Comparison of ENCODE assay signal across 15 cellular contexts in the genomic region with DNA sequence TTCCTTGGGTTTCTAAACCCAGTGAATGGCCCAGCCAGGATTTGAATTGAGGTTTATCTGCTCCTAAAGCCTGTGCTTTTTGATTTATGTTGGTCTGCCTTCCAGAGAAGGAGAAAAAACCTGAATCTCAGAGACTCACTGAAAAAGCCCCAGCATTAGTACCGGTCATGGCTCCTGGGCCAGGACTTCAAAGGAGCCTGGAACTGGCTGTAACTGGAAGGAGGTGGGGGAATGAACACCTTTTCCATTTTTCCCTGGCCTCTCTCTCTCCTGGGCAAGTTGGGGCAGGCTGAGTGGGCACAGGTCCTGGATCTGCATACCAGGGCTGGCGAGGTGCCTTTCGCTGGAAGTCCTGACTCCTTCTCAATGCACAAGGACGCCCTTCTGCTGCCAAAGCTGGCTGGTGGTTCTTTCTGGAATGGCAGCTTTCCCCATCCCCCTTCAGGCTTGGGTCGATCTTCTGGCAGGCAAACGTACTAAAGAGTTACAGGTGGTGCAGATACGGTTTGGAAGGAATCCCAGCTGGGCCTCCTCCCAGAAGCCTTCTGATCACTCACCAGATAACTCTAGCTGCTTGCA.
DNase-seq lines count a peak whose midpoint lies in the region; ATAC-seq and TF ChIP-seq lines count a peak whose summit lies in the region.
"Had no signal": no experiment of that assay in that cellular context is flagged by ENCODE, and none has a peak within 500 bp of the region (broad histone marks: within the 10 kb centered on the region; RNA-seq: fewer than 3 reads in every experiment).

No MANE protein-coding gene starts in this region.

- H3K27me3 Mint-ChIP-seq in activated CD8-positive, alpha-beta T cell treated with anti-CD3 and anti-CD28 coated beads, Interleukin-2, amount 10 ng/mL, durations not matched to agents 7 days and 5 days (ENCODE audit: low read depth): no peaks in the 10 kb centered on the region
- H3K27me3 Mint-ChIP-seq in activated T-helper 1 cell treated with anti-CD3 and anti-CD28 coated beads, Interleukin-12 subunit alpha, Interleukin-12 subunit beta, Interleukin-2, Interleukin-4 antibody, amounts not matched to agents 30 ng/mL and 10 ng/mL and 1 ng/mL, durations not matched to agents 14 hours and 24 hours and 36 hours (ENCODE audit: insufficient read depth): peaks cover under 1% of the 10 kb centered on the region
- H3K27me3 Mint-ChIP-seq: activated CD8-positive, alpha-beta T cell treated with anti-CD3 and anti-CD28 coated beads for 36 hours; activated naive CD8-positive, alpha-beta T cell treated with anti-CD3 and anti-CD28 coated beads for 36 hours had no signal

- intact Hi-C loops in activated T-helper 1 cell treated with anti-CD3 and anti-CD28 coated beads, Interleukin-12 subunit alpha, Interleukin-12 subunit beta, Interleukin-2, Interleukin-4 antibody, amounts not matched to agents 30 ng/mL and 10 ng/mL and 1 ng/mL, durations not matched to agents 14 hours and 24 hours and 36 hours (cut with micrococcal nuclease): no loop called here

- H3K36me3 Mint-ChIP-seq in activated CD8-positive, alpha-beta T cell treated with anti-CD3 and anti-CD28 coated beads, Interleukin-2, amount 10 ng/mL, durations not matched to agents 7 days and 5 days (ENCODE audit: low read depth): no peaks in the 10 kb centered on the region
- H3K36me3 Mint-ChIP-seq in activated T-helper 1 cell treated with anti-CD3 and anti-CD28 coated beads, Interleukin-12 subunit alpha, Interleukin-12 subunit beta, Interleukin-2, Interleukin-4 antibody, amounts not matched to agents 30 ng/mL and 10 ng/mL and 1 ng/mL, durations not matched to agents 14 hours and 24 hours and 36 hours (ENCODE audit: low read depth): peaks cover 4% of the 10 kb centered on the region
- H3K36me3 Mint-ChIP-seq: activated naive CD8-positive, alpha-beta T cell treated with anti-CD3 and anti-CD28 coated beads for 36 hours had no signal

- CTCF ChIA-PET in BJ (lab: Yijun Ruan, JAX): interaction anchor here (1.0 to 1.5 kb wide), 3 partner anchors 13 to 18 kb away, joined by 3 to 7 read pairs (median 3); no protein-coding TSS in a partner anchor
- CTCF ChIA-PET in activated CD8-positive, alpha-beta T cell treated with anti-CD3 and anti-CD28 coated beads, Interleukin-2, amount 10 ng/mL, durations not matched to agents 7 days and 5 days (lab: Charles Lee): interaction anchor here (1.7 kb wide), 1 partner anchor 11 kb away, joined by 6 read pairs; no protein-coding TSS in a partner anchor

- H3K4me3 Mint-ChIP-seq in activated CD8-positive, alpha-beta T cell treated with anti-CD3 and anti-CD28 coated beads, Interleukin-2, amount 10 ng/mL, durations not matched to agents 7 days and 5 days: no peak overlapping the region
- H3K4me3 Mint-ChIP-seq in activated T-helper 1 cell treated with anti-CD3 and anti-CD28 coated beads, Interleukin-12 subunit alpha, Interleukin-12 subunit beta, Interleukin-2, Interleukin-4 antibody, amounts not matched to agents 30 ng/mL and 10 ng/mL and 1 ng/mL, durations not matched to agents 14 hours and 24 hours and 36 hours: no peak overlapping the region
- H3K4me3 Mint-ChIP-seq: activated CD8-positive, alpha-beta T cell treated with anti-CD3 and anti-CD28 coated beads for 36 hours; activated naive CD8-positive, alpha-beta T cell treated with anti-CD3 and anti-CD28 coated beads for 36 hours had no signal

- peaks cover 2% of the 10 kb centered on the region for H3K4me1 Mint-ChIP-seq in activated CD8-positive, alpha-beta T cell treated with anti-CD3 and anti-CD28 coated beads, Interleukin-2, amount 10 ng/mL, durations not matched to agents 7 days and 5 days (ENCODE audit: low read depth)
- H3K4me1 Mint-ChIP-seq in activated T-helper 1 cell treated with anti-CD3 and anti-CD28 coated beads, Interleukin-12 subunit alpha, Interleukin-12 subunit beta, Interleukin-2, Interleukin-4 antibody, amounts not matched to agents 30 ng/mL and 10 ng/mL and 1 ng/mL, durations not matched to agents 14 hours and 24 hours and 36 hours (ENCODE audit: low read depth): peaks cover 11% of the 10 kb centered on the region

- no peaks in the 10 kb centered on the region for H3K4me1 ChIP-seq in effector memory CD4-positive, alpha-beta T cell (ENCODE audit: control insufficient read depth, insufficient read depth, low read length, poor library complexity, severe bottlenecking)
- H3K4me1 ChIP-seq: BLaER1 had no signal

- no peak for ATAC-seq in activated CD8-positive, alpha-beta T cell treated with anti-CD3 and anti-CD28 coated beads, Interleukin-2, amount 10 ng/mL, durations not matched to agents 7 days and 5 days
- ATAC-seq: activated CD8-positive, alpha-beta T cell treated with anti-CD3 and anti-CD28 coated beads for 36 hours; stimulated activated naive CD8-positive, alpha-beta T cell treated with anti-CD3 and anti-CD28 coated beads, Interleukin-15, Interleukin-2, amounts not matched to agents 100 U/mL and 50 U/mL, for 24 hours had no signal

- no peaks in the 10 kb centered on the region for H3K27me3 ChIP-seq in BJ (ENCODE audit: control insufficient read depth, insufficient read depth, low read length)
- no peaks in the 10 kb centered on the region for H3K27me3 ChIP-seq in effector memory CD4-positive, alpha-beta T cell (replicated peaks; ENCODE audit: control insufficient read depth, insufficient read depth, low read length, poor library complexity, severe bottlenecking)
- H3K27me3 ChIP-seq: BLaER1 had no signal

- H3K27ac Mint-ChIP-seq in activated CD8-positive, alpha-beta T cell treated with anti-CD3 and anti-CD28 coated beads, Interleukin-2, amount 10 ng/mL, durations not matched to agents 7 days and 5 days: no peak overlapping the region
- H3K27ac Mint-ChIP-seq in activated T-helper 1 cell treated with anti-CD3 and anti-CD28 coated beads, Interleukin-12 subunit alpha, Interleukin-12 subunit beta, Interleukin-2, Interleukin-4 antibody, amounts not matched to agents 30 ng/mL and 10 ng/mL and 1 ng/mL, durations not matched to agents 14 hours and 24 hours and 36 hours: no peak overlapping the region
- H3K27ac Mint-ChIP-seq: activated CD8-positive, alpha-beta T cell treated with anti-CD3 and anti-CD28 coated beads for 36 hours; activated naive CD8-positive, alpha-beta T cell treated with anti-CD3 and anti-CD28 coated beads for 36 hours had no signal

- H3K9me3 ChIP-seq in effector memory CD4-positive, alpha-beta T cell (ENCODE audit: control insufficient read depth, low read length): no peaks in the 10 kb centered on the region
- H3K9me3 ChIP-seq: BLaER1 had no signal

- DNase-seq in BJ (ENCODE audit: low read depth): peak; percentile 25
- peak; percentile 46 for DNase-seq in NCI-H226
- peak; percentile 75 for DNase-seq in coronary artery (ENCODE audit: low spot score)
- peak; percentile 75 for DNase-seq in mucosa of gallbladder (ENCODE audit: low spot score)
- no peak for DNase-seq in activated CD8-positive, alpha-beta T cell treated with anti-CD3 and anti-CD28 coated beads, Interleukin-2, amount 10 ng/mL, durations not matched to agents 7 days and 5 days
- no peak for DNase-seq in activated T-cell treated with anti-CD3 and anti-CD28 coated beads for 4 hours
- no peak for DNase-seq in effector memory CD4-positive, alpha-beta T cell
- no peak for DNase-seq in activated T-helper 1 cell treated with anti-CD3 and anti-CD28 coated beads, Interleukin-12 subunit alpha, Interleukin-12 subunit beta, Interleukin-2, Interleukin-4 antibody, amounts not matched to agents 30 ng/mL and 10 ng/mL and 1 ng/mL, durations not matched to agents 14 hours and 24 hours and 36 hours (ENCODE audit: low spot score)
- DNase-seq: activated naive CD8-positive, alpha-beta T cell treated with anti-CD3 and anti-CD28 coated beads for 36 hours; NCI-H510A; stimulated activated naive CD8-positive, alpha-beta T cell treated with anti-CD3 and anti-CD28 coated beads, Interleukin-15, Interleukin-2, amounts not matched to agents 100 U/mL and 50 U/mL, for 24 hours; SW 1271 had no signal

- peak overlapping the region; percentile 43 to 48 for H3K27ac ChIP-seq in coronary artery
- no peak overlapping the region for H3K27ac ChIP-seq in effector memory CD4-positive, alpha-beta T cell (ENCODE audit: insufficient read depth, low read length, poor library complexity, severe bottlenecking)
- H3K27ac ChIP-seq: BLaER1, KMS-11 had no signal

- no peaks in the 10 kb centered on the region for H3K9me3 Mint-ChIP-seq in activated CD8-positive, alpha-beta T cell treated with anti-CD3 and anti-CD28 coated beads, Interleukin-2, amount 10 ng/mL, durations not matched to agents 7 days and 5 days (ENCODE audit: insufficient read depth)
- H3K9me3 Mint-ChIP-seq in activated T-helper 1 cell treated with anti-CD3 and anti-CD28 coated beads, Interleukin-12 subunit alpha, Interleukin-12 subunit beta, Interleukin-2, Interleukin-4 antibody, amounts not matched to agents 30 ng/mL and 10 ng/mL and 1 ng/mL, durations not matched to agents 14 hours and 24 hours and 36 hours: peaks cover 10% of the 10 kb centered on the region
- H3K9me3 Mint-ChIP-seq: activated CD8-positive, alpha-beta T cell treated with anti-CD3 and anti-CD28 coated beads for 36 hours had no signal

- H3K4me3 ChIP-seq in BJ (ENCODE audit: low read depth, low read length): no peak overlapping the region
- no peak overlapping the region for H3K4me3 ChIP-seq in coronary artery
- H3K4me3 ChIP-seq in effector memory CD4-positive, alpha-beta T cell (ENCODE audit: insufficient read depth, low read depth, low read length, poor library complexity, severe bottlenecking): no peak overlapping the region
- H3K4me3 ChIP-seq: BLaER1 had no signal

- POLR2A ChIA-PET in BJ (lab: Charles Lee): no interaction called here
- POLR2A ChIA-PET in activated CD8-positive, alpha-beta T cell treated with anti-CD3 and anti-CD28 coated beads, Interleukin-2, amount 10 ng/mL, durations not matched to agents 7 days and 5 days (lab: Charles Lee): no interaction called here

- 0 out of 2 replicates have a peak, but pooled peaks have one; percentile 11 for TF ChIP-seq CTCF in BJ (IDR thresholded peaks at IDR 0.05; ENCODE audit: insufficient read depth, low read depth, low read length)
- TF ChIP-seq CTCF in coronary artery (IDR thresholded peaks at IDR 0.05): no peak

- H3K36me3 ChIP-seq in BJ (ENCODE audit: control insufficient read depth, insufficient read depth, low read length): no peaks in the 10 kb centered on the region
- no peaks in the 10 kb centered on the region for H3K36me3 ChIP-seq in effector memory CD4-positive, alpha-beta T cell (ENCODE audit: control insufficient read depth, insufficient read depth, low read length)
- H3K36me3 ChIP-seq: BLaER1 had no signal

Comparison
In these comparisons a context has a peak if more than half of its experiments do, and no peak if none do; other contexts are left out.
1. DNase-seq: peak in BJ (single experiment), NCI-H226 (single experiment), coronary artery (single experiment) and mucosa of gallbladder (single experiment); none in activated CD8-positive, alpha-beta T cell treated with anti-CD3 and anti-CD28 coated beads, Interleukin-2, amount 10 ng/mL, durations not matched to agents 7 days and 5 days (single experiment), activated T-cell treated with anti-CD3 and anti-CD28 coated beads for 4 hours (single experiment), effector memory CD4-positive, alpha-beta T cell (0 of 3) and activated T-helper 1 cell treated with anti-CD3 and anti-CD28 coated beads, Interleukin-12 subunit alpha, Interleukin-12 subunit beta, Interleukin-2, Interleukin-4 antibody, amounts not matched to agents 30 ng/mL and 10 ng/mL and 1 ng/mL, durations not matched to agents 14 hours and 24 hours and 36 hours (single experiment).